8 cellular contexts compared by ENCODE assay signal in the genomic region with DNA sequence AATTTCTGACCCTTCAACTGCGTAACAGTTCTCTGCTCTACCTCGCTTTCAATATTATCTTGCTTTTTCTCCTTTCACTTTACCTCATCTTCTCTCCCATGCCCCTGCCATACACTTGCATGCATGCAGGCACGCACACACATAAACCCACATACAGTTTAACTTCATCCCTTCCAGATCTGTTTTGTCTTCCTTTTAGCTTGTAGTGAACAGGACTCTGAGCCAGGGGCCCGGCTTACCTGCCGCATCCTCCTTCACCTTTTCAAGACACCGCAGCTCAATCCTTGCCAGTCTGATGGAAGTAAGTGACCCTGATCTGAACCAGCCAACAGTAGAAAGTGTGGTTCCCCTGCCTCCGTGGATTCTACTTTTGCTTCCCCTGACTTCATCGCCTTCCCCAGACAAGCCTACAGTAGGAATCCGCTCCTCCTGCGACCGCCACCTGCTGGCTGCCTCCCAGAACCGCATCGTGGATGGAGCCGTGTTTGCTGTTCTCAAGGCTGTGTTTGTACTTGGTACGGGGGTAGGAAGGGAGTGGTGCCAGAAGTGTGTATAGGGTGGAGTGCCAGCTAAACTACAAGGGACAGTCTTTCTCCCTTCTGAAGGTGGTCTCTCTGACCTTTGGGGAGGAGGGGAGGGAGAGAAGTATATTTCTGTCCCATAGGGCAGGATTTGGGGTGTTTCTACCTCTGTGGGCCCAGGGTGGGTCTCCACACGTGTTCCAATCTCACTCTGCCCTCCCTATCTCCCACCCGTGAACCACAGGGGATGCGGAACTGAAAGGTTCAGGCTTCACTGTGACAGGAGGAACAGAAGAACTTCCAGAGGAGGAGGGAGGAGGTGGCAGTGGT. TPM values are rescaled to one million over a fixed set of nuclear protein-coding genes. Genes with fewer than 3 reads are reported as not detected.
DNase-seq lines count a peak whose midpoint lies in the region; ATAC-seq, FAIRE-seq and TF ChIP-seq lines count a peak whose summit lies in the region.

No MANE protein-coding gene starts in this region.

- no peak overlapping the region for H3K4me3 ChIP-seq in fibroblast of the aortic adventitia (ENCODE audit: low read depth, low read length)
- no peak overlapping the region for H3K4me3 ChIP-seq in osteoblast (ENCODE audit: insufficient read depth, low read length)
- H3K4me3 ChIP-seq in tibial nerve: no peak overlapping the region

- H3K27ac Mint-ChIP-seq in activated T-helper 2 cell treated with anti-CD3 and anti-CD28 coated beads, Interferon-gamma antibody, Interleukin-2, Interleukin-4, amounts not matched to agents 10 μg/mL and 5 μg/mL and 100 μg/mL, durations not matched to agents 14 hours and 24 hours and 36 hours: peak overlapping the region; percentile 82

- DNase-seq in RCC 7860 (ENCODE audit: low spot score): peak; percentile 9
- peak; percentile 55 for DNase-seq in activated T-helper 2 cell treated with anti-CD3 and anti-CD28 coated beads, Interferon-gamma antibody, Interleukin-2, Interleukin-4, amounts not matched to agents 10 μg/mL and 5 μg/mL and 100 μg/mL, durations not matched to agents 14 hours and 24 hours and 36 hours (ENCODE audit: low spot score)
- DNase-seq in fibroblast of the aortic adventitia (ENCODE audit: low read depth): peak; percentile 51
- DNase-seq in osteoblast (ENCODE audit: insufficient read length, low spot score, missing footprints): peak; percentile 82
- DNase-seq in tibial nerve (ENCODE audit: low spot score in 2 of 2): peak; percentile 38 to 68

- TF ChIP-seq POLR2A in tibial nerve (IDR thresholded peaks at IDR 0.05): no peak

- peak overlapping the region; percentile 58 for H3K4me3 Mint-ChIP-seq in activated T-helper 2 cell treated with anti-CD3 and anti-CD28 coated beads, Interferon-gamma antibody, Interleukin-2, Interleukin-4, amounts not matched to agents 10 μg/mL and 5 μg/mL and 100 μg/mL, durations not matched to agents 14 hours and 24 hours and 36 hours (ENCODE audit: low read depth)

- no peaks in the 10 kb centered on the region for H3K27me3 ChIP-seq in osteoblast (ENCODE audit: insufficient read depth, low read length)
- no peaks in the 10 kb centered on the region for H3K27me3 ChIP-seq in tibial nerve

- ATAC-seq in HG03045 (IDR thresholded peaks at IDR 0.05; ENCODE audit: unreplicated experiment): peak; percentile 67
- no peak for ATAC-seq in GM21528 (IDR thresholded peaks at IDR 0.05; ENCODE audit: low FRiP score, unreplicated experiment)

- 20 to 39% methylated on average over 16 to 18 of the region's 18 CpGs for WGBS in tibial nerve, 2 donors

- no peak for TF ChIP-seq EP300 in tibial nerve (IDR thresholded peaks at IDR 0.05)

- peaks cover 76% of the 10 kb centered on the region for H3K36me3 Mint-ChIP-seq in activated T-helper 2 cell treated with anti-CD3 and anti-CD28 coated beads, Interferon-gamma antibody, Interleukin-2, Interleukin-4, amounts not matched to agents 10 μg/mL and 5 μg/mL and 100 μg/mL, durations not matched to agents 14 hours and 24 hours and 36 hours (ENCODE audit: low read depth)

- H3K4me2 ChIP-seq in osteoblast (ENCODE audit: insufficient read depth, low read length): no peak overlapping the region

- H3K4me1 ChIP-seq in osteoblast (ENCODE audit: insufficient read depth, low read length): peaks cover 6% of the 10 kb centered on the region
- peaks cover 0 to 10% (median 0%) of the 10 kb centered on the region in 4 donors for H3K4me1 ChIP-seq in tibial nerve

- H3K9me3 ChIP-seq in osteoblast (ENCODE audit: low read depth, low read length) (no peaks in the 10 kb centered on the region), tibial nerve (no peaks in the 10 kb centered on the region)

- no peaks in the 10 kb centered on the region for H3K79me2 ChIP-seq in osteoblast (ENCODE audit: insufficient read depth, low read length)

- H3K9me3 Mint-ChIP-seq in activated T-helper 2 cell treated with anti-CD3 and anti-CD28 coated beads, Interferon-gamma antibody, Interleukin-2, Interleukin-4, amounts not matched to agents 10 μg/mL and 5 μg/mL and 100 μg/mL, durations not matched to agents 14 hours and 24 hours and 36 hours: no peaks in the 10 kb centered on the region

- intact Hi-C loops in activated T-helper 2 cell treated with anti-CD3 and anti-CD28 coated beads, Interferon-gamma antibody, Interleukin-2, Interleukin-4, amounts not matched to agents 10 μg/mL and 5 μg/mL and 100 μg/mL, durations not matched to agents 14 hours and 24 hours and 36 hours (cut with micrococcal nuclease): loop anchor here (1.0 kb wide), 1 partner anchor 31 kb away; no protein-coding TSS in a partner anchor

- TF ChIP-seq CTCF in GM12874 (IDR thresholded peaks at IDR 0.05; ENCODE audit: insufficient read depth, low read depth, low read length): peak; percentile 77
- peak; percentile 75 for TF ChIP-seq CTCF in fibroblast of the aortic adventitia (IDR thresholded peaks at IDR 0.05; ENCODE audit: insufficient read depth, low read length)
- TF ChIP-seq CTCF in osteoblast (IDR thresholded peaks at IDR 0.05; ENCODE audit: extremely low read depth, low read depth, low read length): peak; percentile 77
- peak; percentile 59 to 74 (median 69) for TF ChIP-seq CTCF in tibial nerve (IDR thresholded peaks at IDR 0.05)

- no peaks in the 10 kb centered on the region for H3K27me3 Mint-ChIP-seq in activated T-helper 2 cell treated with anti-CD3 and anti-CD28 coated beads, Interferon-gamma antibody, Interleukin-2, Interleukin-4, amounts not matched to agents 10 μg/mL and 5 μg/mL and 100 μg/mL, durations not matched to agents 14 hours and 24 hours and 36 hours (ENCODE audit: low read depth)

- no peak for FAIRE-seq in RCC 7860 (lab: Jason Lieb, UNC)

- H3K36me3 ChIP-seq in osteoblast (ENCODE audit: insufficient read depth, low read length) (peaks cover 27% of the 10 kb centered on the region), tibial nerve (peaks cover 0 to 93% (median 0%) of the 10 kb centered on the region in 3 donors)

- H2AFZ ChIP-seq in osteoblast (ENCODE audit: low read length): no peak overlapping the region

- H4K20me1 ChIP-seq in osteoblast (ENCODE audit: insufficient read depth, low read length): peaks cover 6% of the 10 kb centered on the region

- peak overlapping the region; percentile 27 for H3K27ac ChIP-seq in osteoblast (ENCODE audit: low read depth, low read length)
- H3K27ac ChIP-seq in tibial nerve: peak overlapping the region in 1 of 4 donors; percentile 47

- H3K4me1 Mint-ChIP-seq in activated T-helper 2 cell treated with anti-CD3 and anti-CD28 coated beads, Interferon-gamma antibody, Interleukin-2, Interleukin-4, amounts not matched to agents 10 μg/mL and 5 μg/mL and 100 μg/mL, durations not matched to agents 14 hours and 24 hours and 36 hours (ENCODE audit: low read depth): peaks cover 11% of the 10 kb centered on the region

RNA-seq across cellular contexts. Expression of gene MED12, which starts 10.7 kb away (rescaled TPM):
- total RNA-seq in activated T-helper 2 cell treated with anti-CD3 and anti-CD28 coated beads, Interferon-gamma antibody, Interleukin-2, Interleukin-4, amounts not matched to agents 10 μg/mL and 5 μg/mL and 100 μg/mL, durations not matched to agents 14 hours and 24 hours and 36 hours: 71.1 and 71.3 TPM in 2 replicates
- 12.4 and 24.3 TPM in 2 replicates for total RNA-seq in fibroblast of the aortic adventitia (ENCODE audit: low replicate concordance)
- 20.9 and 24.2 TPM in 2 replicates for total RNA-seq in osteoblast
- total RNA-seq in tibial nerve: 10 to 100 TPM; 30.8 to 65.8 (median 48.3) TPM

RNA-seq across cellular contexts. Expression of gene NLGN3, which starts 15.5 kb away (rescaled TPM):
- 0.78 and 0.94 TPM in 2 replicates for total RNA-seq in activated T-helper 2 cell treated with anti-CD3 and anti-CD28 coated beads, Interferon-gamma antibody, Interleukin-2, Interleukin-4, amounts not matched to agents 10 μg/mL and 5 μg/mL and 100 μg/mL, durations not matched to agents 14 hours and 24 hours and 36 hours
- total RNA-seq in fibroblast of the aortic adventitia (ENCODE audit: low replicate concordance) (1.5 and 4.2 TPM in 2 replicates), osteoblast (0.29 and 0.36 TPM in 2 replicates), tibial nerve (10 to 100 TPM; 10.4 to 19.2 (median 10.8) TPM)

RNA-seq across cellular contexts. Expression of gene IL2RG, which starts 17.8 kb away (rescaled TPM):
- 358 and 366 TPM in 2 replicates for total RNA-seq in activated T-helper 2 cell treated with anti-CD3 and anti-CD28 coated beads, Interferon-gamma antibody, Interleukin-2, Interleukin-4, amounts not matched to agents 10 μg/mL and 5 μg/mL and 100 μg/mL, durations not matched to agents 14 hours and 24 hours and 36 hours
- not detected in 2 replicates for total RNA-seq in fibroblast of the aortic adventitia (ENCODE audit: low replicate concordance)
- total RNA-seq in osteoblast: not detected in 2 replicates
- total RNA-seq in tibial nerve: 10 to 100 TPM in 1 of 4 donors, 1 to 10 TPM in 3; 4.6 to 12.2 (median 5.5) TPM

RNA-seq across cellular contexts. Expression of gene CXorf65, which starts 22.6 kb away (rescaled TPM):
- total RNA-seq in activated T-helper 2 cell treated with anti-CD3 and anti-CD28 coated beads, Interferon-gamma antibody, Interleukin-2, Interleukin-4, amounts not matched to agents 10 μg/mL and 5 μg/mL and 100 μg/mL, durations not matched to agents 14 hours and 24 hours and 36 hours: 22.7 and 26.3 TPM in 2 replicates
- total RNA-seq in fibroblast of the aortic adventitia (ENCODE audit: low replicate concordance) (not detected in 2 replicates), osteoblast (not detected in 2 replicates), tibial nerve (not detected)

RNA-seq across cellular contexts. Expression of gene FOXO4, which starts 33.5 kb away (rescaled TPM):
- total RNA-seq in activated T-helper 2 cell treated with anti-CD3 and anti-CD28 coated beads, Interferon-gamma antibody, Interleukin-2, Interleukin-4, amounts not matched to agents 10 μg/mL and 5 μg/mL and 100 μg/mL, durations not matched to agents 14 hours and 24 hours and 36 hours: 10.6 and 11.6 TPM in 2 replicates
- total RNA-seq in fibroblast of the aortic adventitia (ENCODE audit: low replicate concordance): 4.2 and 75.8 TPM in 2 replicates
- 6.8 and 7.6 TPM in 2 replicates for total RNA-seq in osteoblast
- 10 to 100 TPM; 18.9 to 35.4 (median 30.5) TPM for total RNA-seq in tibial nerve

Comparison
In these comparisons a context has a peak if more than half of its experiments do, and no peak if none do; other contexts are left out.
1. DNase-seq: peak in every context shown above with its lines; median percentile 82 in osteoblast; 55 in activated T-helper 2 cell treated with anti-CD3 and anti-CD28 coated beads, Interferon-gamma antibody, Interleukin-2, Interleukin-4, amounts not matched to agents 10 μg/mL and 5 μg/mL and 100 μg/mL, durations not matched to agents 14 hours and 24 hours and 36 hours; 53 in tibial nerve; 51 in fibroblast of the aortic adventitia; 9 in RCC 7860.
2. RNA of gene IL2RG, which starts 17.8 kb away (total RNA-seq): 358 to 366 TPM in activated T-helper 2 cell treated with anti-CD3 and anti-CD28 coated beads, Interferon-gamma antibody, Interleukin-2, Interleukin-4, amounts not matched to agents 10 μg/mL and 5 μg/mL and 100 μg/mL, durations not matched to agents 14 hours and 24 hours and 36 hours; 4.6 to 12.2 TPM in tibial nerve, not detected in fibroblast of the aortic adventitia and not detected in osteoblast; every median in the first group is over 10 times any median in the second.
3. Peak in every context shown above with its lines, with median percentiles within 50 percentile points of each other: CTCF ChIP-seq.